ENCODE assay signal across 27 cellular contexts in the genomic region with DNA sequence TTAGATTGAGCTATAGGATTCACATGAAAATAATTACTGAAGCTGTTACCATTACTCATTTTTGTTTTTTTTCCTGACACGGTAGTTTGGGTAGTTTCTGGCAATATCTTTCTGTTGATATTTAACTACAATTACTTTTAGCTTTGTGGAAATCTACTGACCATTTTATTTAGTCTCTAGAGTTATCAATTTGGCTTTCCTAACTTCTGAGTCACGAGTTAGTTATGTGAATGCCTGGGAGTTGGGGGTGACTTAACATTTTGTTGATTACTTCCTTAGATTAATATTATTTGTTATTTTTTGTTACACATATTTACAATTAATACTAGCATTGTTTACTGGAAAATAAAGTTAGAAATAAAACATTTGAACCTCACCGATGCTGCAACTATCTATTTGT.
A peak's percentile ranks its signal among the peaks of the same experiment; 100 is the strongest.
DNase-seq lines count a peak whose midpoint lies in the region; ATAC-seq and TF ChIP-seq lines count a peak whose summit lies in the region.
"Had no signal": no experiment of that assay in that cellular context is flagged by ENCODE, and none has a peak within 500 bp of the region (broad histone marks: within the 10 kb centered on the region; RNA-seq: fewer than 3 reads in every experiment).

No MANE protein-coding gene starts in this region.

- H3K4me3 ChIP-seq in mammary epithelial cell (replicated peaks in 1 of 3; ENCODE audit: insufficient read depth in 1 of 3, low read depth in 2 of 3, low read length in 3 of 3) (no peak overlapping the region), adipocyte (ENCODE audit: low read length) (peak overlapping the region; percentile 12), thoracic aorta (no peak overlapping the region)
- H3K4me3 ChIP-seq: BLaER1, body of pancreas, left ventricle myocardium inferior, pancreas, upper lobe of left lung had no signal

- H3K79me2 ChIP-seq in mammary epithelial cell (ENCODE audit: insufficient read depth, low read length): no peaks in the 10 kb centered on the region

- DNase-seq in MCF 10A (ENCODE audit: unreplicated experiment) (peak; percentile 11), mammary epithelial cell (no peak), adipocyte (ENCODE audit: low read depth) (no peak), fibroblast of peridontal ligament (ENCODE audit: extremely low read depth) (peak; percentile 45), thoracic aorta (ENCODE audit: low spot score) (no peak), NCI-H82 treated with DMSO at 0.1 percent for 48 hours (lab: John Stamatoyannopoulos, UW; ENCODE audit: unreplicated experiment) (no peak), NCI-H1092 treated with DMSO at 0.1 percent for 48 hours (lab: John Stamatoyannopoulos, UW) (no peak), NCI-H128 (lab: John Stamatoyannopoulos, UW; ENCODE audit: unreplicated experiment) (no peak)
- DNase-seq: activated CD4-positive, alpha-beta T cell treated with anti-CD3 and anti-CD28 coated beads for 36 hours; activated naive CD4-positive, alpha-beta T cell treated with anti-CD3 and anti-CD28 coated beads, Interleukin-2, amount 50 U/mL, for 16 hours; activated T-cell treated with anti-CD3 and anti-CD28 coated beads, Interleukin-2, amount 50 U/mL, for 72 hours; body of pancreas; Caco-2; cortex of kidney; DND-41; endodermal cell; left ventricle myocardium inferior; NCI-H774; OCI-M1; pancreas; SHP77 treated with DMSO at 0.1 percent for 48 hours; T-cell; upper lobe of left lung had no signal

- no peak overlapping the region for H3K4me3 Mint-ChIP-seq in MCF 10A (ENCODE audit: unreplicated experiment)
- H3K4me3 Mint-ChIP-seq: activated CD4-positive, alpha-beta T cell treated with anti-CD3 and anti-CD28 coated beads for 36 hours; activated T-cell treated with anti-CD3 and anti-CD28 coated beads, Interleukin-2, amount 50 U/mL, for 72 hours; endodermal cell; nephron; T-cell had no signal

- 94% methylated on average over 3 of the region's 3 CpGs for WGBS in mammary epithelial cell (ENCODE audit: low coverage, missing lambda C conversion rate)

- in situ Hi-C loops in mammary epithelial cell (cut with MboI; ENCODE audit: low sequenced_read_pairs in 2 of 2): no loop called here

- TF ChIP-seq CTCF in MCF 10A (IDR thresholded peaks at IDR 0.05; ENCODE audit: unreplicated experiment) (no peak), mammary epithelial cell (conservative IDR thresholded peaks at IDR 0.05 in 1 of 2, IDR thresholded peaks at IDR 0.05 in 1 of 2; ENCODE audit: extremely low read depth in 1 of 2, insufficient read depth in 1 of 2, low read depth in 1 of 2, low read length in 2 of 2) (no peak), thoracic aorta (IDR thresholded peaks at IDR 0.05) (no peak)

- no peaks in the 10 kb centered on the region for H3K9me3 Mint-ChIP-seq in MCF 10A (ENCODE audit: unreplicated experiment)

- CTCF ChIA-PET in MCF 10A (lab: Yijun Ruan, JAX) (no interaction called here), mammary epithelial cell (lab: Charles Lee; ENCODE audit: low non-redundant PET) (no interaction called here)

- no peak overlapping the region for H3K9ac ChIP-seq in mammary epithelial cell (ENCODE audit: insufficient read depth, low read length)
- peak overlapping the region; percentile 50 for H3K9ac ChIP-seq in adipocyte (ENCODE audit: low read length)
- H3K9ac ChIP-seq: BLaER1 had no signal

- no peak overlapping the region for H3K27ac ChIP-seq in mammary epithelial cell (ENCODE audit: insufficient read depth, low read depth, low read length)
- peak overlapping the region; percentile 21 to 45 for H3K27ac ChIP-seq in thoracic aorta
- H3K27ac ChIP-seq: 22Rv1, BLaER1, body of pancreas, left ventricle myocardium inferior, pancreas, upper lobe of left lung had no signal

- no peak overlapping the region for H2AFZ ChIP-seq in mammary epithelial cell (ENCODE audit: low read depth, low read length)

- no peaks in the 10 kb centered on the region for H3K27me3 Mint-ChIP-seq in MCF 10A (ENCODE audit: insufficient read depth, unreplicated experiment)

- dilution Hi-C loops in mammary epithelial cell (cut with HindIII; ENCODE audit: low sequenced_read_pairs): loop anchor here (5.0 kb wide), 1 partner anchor 33 kb away; no protein-coding TSS in a partner anchor

- no peaks in the 10 kb centered on the region for H3K4me1 ChIP-seq in mammary epithelial cell (ENCODE audit: insufficient read depth, low read length)
- peaks cover 32% of the 10 kb centered on the region for H3K4me1 ChIP-seq in adipocyte (ENCODE audit: control insufficient read depth, insufficient read depth, low read length)
- peaks cover 13 to 33% of the 10 kb centered on the region in 2 donors for H3K4me1 ChIP-seq in thoracic aorta (ENCODE audit: control insufficient read depth in 1 of 2, low read depth in 2 of 2)
- H3K4me1 ChIP-seq: BLaER1, body of pancreas, Caco-2, left ventricle myocardium inferior, pancreas, upper lobe of left lung had no signal

- no peaks in the 10 kb centered on the region for H3K9me3 ChIP-seq in mammary epithelial cell (replicated peaks; ENCODE audit: insufficient read depth, low read length)
- H3K9me3 ChIP-seq in adipocyte (ENCODE audit: control insufficient read depth, low read length): no peaks in the 10 kb centered on the region
- no peaks in the 10 kb centered on the region for H3K9me3 ChIP-seq in thoracic aorta
- H3K9me3 ChIP-seq: BLaER1, body of pancreas, Caco-2, pancreas, upper lobe of left lung had no signal

- BruUV-seq in MCF 10A (replicated peaks; lab: Mats Ljungman, UMichigan) (no TSS peak), mammary epithelial cell (replicated peaks; lab: Mats Ljungman, UMichigan) (no TSS peak)

- no peak for ATAC-seq in thoracic aorta (ENCODE audit: insufficient number of reproducible peaks, low FRiP score, low read depth)
- ATAC-seq: activated CD4-positive, alpha-beta T cell treated with anti-CD3 and anti-CD28 coated beads for 36 hours; activated T-cell treated with anti-CD3 and anti-CD28 coated beads, Interleukin-2, amount 50 U/mL, for 72 hours; body of pancreas; HepG2; pancreas; T-cell had no signal

- no peak overlapping the region for H3K4me2 ChIP-seq in mammary epithelial cell (ENCODE audit: insufficient read depth, low read depth, low read length)
- H3K4me2 ChIP-seq: BLaER1 had no signal

- intact Hi-C loops in MCF 10A (cut with micrococcal nuclease): no loop called here
- intact Hi-C loops in mammary epithelial cell (cut with micrococcal nuclease): no loop called here

- H3K36me3 Mint-ChIP-seq in MCF 10A (ENCODE audit: insufficient read depth, unreplicated experiment): no peaks in the 10 kb centered on the region
- H3K36me3 Mint-ChIP-seq: T-cell had no signal

- no peaks in the 10 kb centered on the region for H3K36me3 ChIP-seq in mammary epithelial cell (ENCODE audit: insufficient read depth, low read length)
- H3K36me3 ChIP-seq in adipocyte (ENCODE audit: control insufficient read depth, insufficient read depth, low read length, severe bottlenecking): no peaks in the 10 kb centered on the region
- H3K36me3 ChIP-seq in thoracic aorta: no peaks in the 10 kb centered on the region
- H3K36me3 ChIP-seq: BLaER1, left ventricle myocardium inferior, pancreas, upper lobe of left lung had no signal

- no peak overlapping the region for H3K27ac Mint-ChIP-seq in MCF 10A (ENCODE audit: low read depth, unreplicated experiment)
- H3K27ac Mint-ChIP-seq: activated CD4-positive, alpha-beta T cell treated with anti-CD3 and anti-CD28 coated beads for 36 hours; activated T-cell treated with anti-CD3 and anti-CD28 coated beads, Interleukin-2, amount 50 U/mL, for 72 hours; endodermal cell; nephron; T-cell had no signal

- H4K20me1 ChIP-seq in mammary epithelial cell (ENCODE audit: insufficient read depth, low read length): no peaks in the 10 kb centered on the region
- H4K20me1 ChIP-seq: BLaER1 had no signal

- POLR2A ChIA-PET in MCF 10A (lab: Yijun Ruan, JAX): no interaction called here

- H3K27me3 ChIP-seq in mammary epithelial cell (ENCODE audit: insufficient read depth, low read length): no peaks in the 10 kb centered on the region
- H3K27me3 ChIP-seq in adipocyte (replicated peaks; ENCODE audit: control insufficient read depth, insufficient read depth, low read length): no peaks in the 10 kb centered on the region
- H3K27me3 ChIP-seq in thoracic aorta (replicated peaks; ENCODE audit: insufficient read depth): no peaks in the 10 kb centered on the region
- H3K27me3 ChIP-seq: BLaER1, body of pancreas, pancreas, upper lobe of left lung had no signal

- H3K4me1 Mint-ChIP-seq in MCF 10A (ENCODE audit: insufficient read depth, unreplicated experiment): no peaks in the 10 kb centered on the region
- H3K4me1 Mint-ChIP-seq: activated CD4-positive, alpha-beta T cell treated with anti-CD3 and anti-CD28 coated beads for 36 hours; endodermal cell; nephron; T-cell had no signal

Comparison
In these comparisons a context has a peak if more than half of its experiments do, and no peak if none do; other contexts are left out.
1. DNase-seq: peak in MCF 10A (single experiment) and fibroblast of peridontal ligament (single experiment); none in mammary epithelial cell (single experiment), adipocyte (single experiment), thoracic aorta (single experiment), NCI-H82 treated with DMSO at 0.1 percent for 48 hours (single experiment), NCI-H1092 treated with DMSO at 0.1 percent for 48 hours (single experiment) and NCI-H128 (single experiment).